Comparison of ENCODE assay signal across 8 cellular contexts in the genomic region with DNA sequence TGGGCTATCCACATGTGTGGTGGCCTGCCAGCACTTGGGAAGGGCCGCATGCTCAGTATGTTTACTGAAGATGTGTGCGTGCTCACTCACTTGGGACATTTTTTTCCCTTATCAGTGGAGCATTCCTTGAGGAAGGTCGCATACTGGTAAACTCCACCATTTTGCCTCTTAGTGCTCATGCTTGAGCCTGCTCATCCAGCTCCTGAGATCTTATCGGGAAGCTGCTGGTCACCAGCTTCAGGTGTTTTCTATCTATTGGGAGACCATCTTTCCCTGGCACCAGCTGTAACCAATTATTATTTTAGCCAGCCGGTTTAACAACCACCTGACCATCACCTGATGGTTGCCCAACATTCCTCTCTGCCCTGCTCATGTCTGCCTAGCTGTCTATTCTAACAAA.
"Had no signal": no experiment of that assay in that cellular context is flagged by ENCODE, and none has a peak within 500 bp of the region (broad histone marks: within the 10 kb centered on the region; RNA-seq: fewer than 3 reads in every experiment).

No MANE protein-coding gene starts in this region.

- DNase-seq: GDM1, GF-D8 had no signal

- ATAC-seq: GM12878 had no signal

- H3K4me3 ChIP-seq: GM12878 had no signal

- FAIRE-seq: G401.6, GM12878, GM12891, GM12892, GM18507, GM19239 had no signal
